ENCODE assay signal across 8 cellular contexts in the genomic region with DNA sequence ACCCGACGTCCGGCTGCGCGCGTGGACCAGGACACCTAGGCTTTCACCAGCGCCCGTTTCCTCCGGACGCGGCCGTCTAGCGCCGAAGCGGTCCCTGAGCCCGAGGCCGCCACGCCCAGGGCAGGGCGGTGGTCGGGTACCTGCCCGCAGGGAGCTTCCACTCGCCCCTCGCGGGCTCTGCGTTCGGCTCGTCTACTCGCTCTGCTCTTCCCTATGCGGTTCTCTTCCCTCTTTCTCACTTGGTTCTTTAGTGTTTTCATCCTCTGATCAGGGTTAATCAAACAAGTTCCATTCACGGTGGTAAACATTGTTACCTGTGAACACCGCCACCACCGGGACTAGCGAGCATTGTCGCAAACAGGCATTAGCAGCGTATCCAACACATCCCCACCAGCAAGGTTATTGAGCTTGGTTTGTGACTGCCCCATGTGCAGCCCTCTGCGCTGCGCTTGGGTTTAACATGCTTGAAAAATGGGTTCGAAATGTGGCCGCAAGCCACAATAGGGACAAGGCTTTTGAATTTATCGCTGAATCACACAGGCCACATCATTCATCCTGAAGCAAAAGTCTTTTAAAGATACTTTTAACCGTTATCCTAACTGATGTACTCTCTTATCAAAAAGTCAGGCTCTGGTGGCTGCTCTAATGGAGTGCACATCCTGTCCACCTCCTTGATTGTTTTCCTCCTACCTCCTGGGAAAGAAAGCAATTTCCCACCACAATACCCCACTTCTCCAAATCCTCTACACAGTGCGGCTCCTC. TPM values are rescaled to one million over a fixed set of nuclear protein-coding genes. Genes with fewer than 3 reads are reported as not detected.
DNase-seq lines count a peak whose midpoint lies in the region; ATAC-seq and TF ChIP-seq lines count a peak whose summit lies in the region.

No MANE protein-coding gene starts in this region.

- H3K4me1 Mint-ChIP-seq in glutamatergic neuron (ENCODE audit: low read depth, unreplicated experiment) = peaks cover 21% of the 10 kb centered on the region

- DNase-seq in NCI-H510A (lab: John Stamatoyannopoulos, UW) = peak; percentile 21
- DNase-seq in activated effector memory CD4-positive, alpha-beta T cell treated with anti-CD3 and anti-CD28 coated beads, Interleukin-2, amount 50 U/mL, for 16 hours = peak; percentile 75
- DNase-seq in glutamatergic neuron = no peak
- DNase-seq in retina = peak; percentile 36
- no peak for DNase-seq in globus pallidus (ENCODE audit: low spot score)

- H3K27me3 Mint-ChIP-seq in glutamatergic neuron (ENCODE audit: unreplicated experiment) = peaks cover 15% of the 10 kb centered on the region

- peaks cover 16% of the 10 kb centered on the region for H3K9me3 Mint-ChIP-seq in glutamatergic neuron (ENCODE audit: unreplicated experiment)

- peak overlapping the region; percentile 90 for H3K27ac Mint-ChIP-seq in glutamatergic neuron (ENCODE audit: unreplicated experiment)

- peaks cover 3% of the 10 kb centered on the region for H3K36me3 Mint-ChIP-seq in glutamatergic neuron (ENCODE audit: unreplicated experiment)

- TF ChIP-seq CTCF in glutamatergic neuron (IDR thresholded peaks at IDR 0.05; ENCODE audit: partially characterized antibody, unreplicated experiment) = no peak

- ATAC-seq in GM18502 (IDR thresholded peaks at IDR 0.05; ENCODE audit: poor library complexity, unreplicated experiment) (peak; percentile 5), HG02588 (IDR thresholded peaks at IDR 0.05; ENCODE audit: unreplicated experiment) (no peak), HG03175 (IDR thresholded peaks at IDR 0.05; ENCODE audit: unreplicated experiment) (no peak)

- peak overlapping the region; percentile 91 for H3K4me3 Mint-ChIP-seq in glutamatergic neuron (ENCODE audit: unreplicated experiment)

RNA-seq across cellular contexts. Expression of a gene that starts 0.8 kb away (rescaled TPM):
- 507 TPM for total RNA-seq in glutamatergic neuron (ENCODE audit: unreplicated experiment)

Comparison
In these comparisons a context has a peak if more than half of its experiments do, and no peak if none do; other contexts are left out.
1. DNase-seq: peak in NCI-H510A (single experiment), activated effector memory CD4-positive, alpha-beta T cell treated with anti-CD3 and anti-CD28 coated beads, Interleukin-2, amount 50 U/mL, for 16 hours (single experiment) and retina (single experiment); none in glutamatergic neuron (single experiment) and globus pallidus (single experiment).